ENCODE assay signal across 1 cellular context in genomic region chr2:96826546-96827278, GRCh38.
A peak's percentile ranks its signal among the peaks of the same experiment; 100 is the strongest.
TF ChIP-seq lines count a peak whose summit lies in the region.

No MANE protein-coding gene starts in this region.

TF ChIP-seq in HepG2, 621 proteins besides CTCF, POLR2A, EP300 and RAD21:
- TF ChIP-seq AGO2 (optimal IDR thresholded peaks at IDR 0.05; ENCODE audit: low read depth, low read length) (peak; percentile 75), ZXDC (CRISPR knock-in tag; IDR thresholded peaks at IDR 0.05) (0 out of 2 replicates have a peak, but pooled peaks have one; percentile 35), KLF12 (CRISPR knock-in tag; IDR thresholded peaks at IDR 0.05; ENCODE audit: borderline replicate concordance) (no peak), ZNF768 (CRISPR knock-in tag; IDR thresholded peaks at IDR 0.05) (0 out of 2 replicates have a peak, but pooled peaks have one; percentile 9), ZBTB26 (CRISPR knock-in tag; IDR thresholded peaks at IDR 0.05; ENCODE audit: borderline replicate concordance) (no peak)
